1 cellular context compared by ENCODE assay signal in genomic region chr1:47469910-47470309, GRCh38.
TF ChIP-seq lines count a peak whose summit lies in the region.

No MANE protein-coding gene starts in this region.

TF ChIP-seq in HepG2, 621 proteins besides CTCF, POLR2A, EP300 and RAD21 (continued from another document):
- TF ChIP-seq ZNF3 (CRISPR knock-in tag; IDR thresholded peaks at IDR 0.05) (no peak), MBD4 (IDR thresholded peaks at IDR 0.05; ENCODE audit: borderline replicate concordance, low read length) (no peak), MED1 (CRISPR knock-in tag; IDR thresholded peaks at IDR 0.05) (no peak), SMAD1 (CRISPR knock-in tag; IDR thresholded peaks at IDR 0.05; ENCODE audit: borderline replicate concordance, low read depth) (no peak)
